1 cellular context compared by ENCODE assay signal in genomic region chr1:17321991-17322390, GRCh38.
A peak's percentile ranks its signal among the peaks of the same experiment; 100 is the strongest.
TF ChIP-seq lines count a peak whose summit lies in the region.

No MANE protein-coding gene starts in this region.

TF ChIP-seq in K562, 482 proteins besides CTCF, POLR2A, EP300 and RAD21 (continued from another document):
- TF ChIP-seq TAL1 (IDR thresholded peaks at IDR 0.05) = peak; percentile 59
- TF ChIP-seq TCF3 (CRISPR knock-in tag; IDR thresholded peaks at IDR 0.05) = 0 out of 2 replicates have a peak, but pooled peaks have one; percentile 34
- TF ChIP-seq TRIM24 (IDR thresholded peaks at IDR 0.05) = peak; percentile 11 to 32; a peak in 1 of 4 replicates
- peak; percentile 82 for TF ChIP-seq ZEB2 (IDR thresholded peaks at IDR 0.05)
- TF ChIP-seq CBFA2T3 (IDR thresholded peaks at IDR 0.05) = peak; percentile 70
